Comparison of ENCODE assay signal across 1 cellular context in genomic region chr19:35665157-35665556, GRCh38.
TF ChIP-seq lines count a peak whose summit lies in the region.

No MANE protein-coding gene starts in this region.

TF ChIP-seq in HepG2, 621 proteins besides CTCF, POLR2A, EP300 and RAD21:
- TF ChIP-seq ZNF629 (CRISPR knock-in tag; conservative IDR thresholded peaks at IDR 0.05), result peak; percentile 81
- no peak for TF ChIP-seq FOXK2 (IDR thresholded peaks at IDR 0.05)
TF ChIP-seq in HepG2: peak in this region for 1.
